ENCODE assay signal across 8 cellular contexts in the genomic region with DNA sequence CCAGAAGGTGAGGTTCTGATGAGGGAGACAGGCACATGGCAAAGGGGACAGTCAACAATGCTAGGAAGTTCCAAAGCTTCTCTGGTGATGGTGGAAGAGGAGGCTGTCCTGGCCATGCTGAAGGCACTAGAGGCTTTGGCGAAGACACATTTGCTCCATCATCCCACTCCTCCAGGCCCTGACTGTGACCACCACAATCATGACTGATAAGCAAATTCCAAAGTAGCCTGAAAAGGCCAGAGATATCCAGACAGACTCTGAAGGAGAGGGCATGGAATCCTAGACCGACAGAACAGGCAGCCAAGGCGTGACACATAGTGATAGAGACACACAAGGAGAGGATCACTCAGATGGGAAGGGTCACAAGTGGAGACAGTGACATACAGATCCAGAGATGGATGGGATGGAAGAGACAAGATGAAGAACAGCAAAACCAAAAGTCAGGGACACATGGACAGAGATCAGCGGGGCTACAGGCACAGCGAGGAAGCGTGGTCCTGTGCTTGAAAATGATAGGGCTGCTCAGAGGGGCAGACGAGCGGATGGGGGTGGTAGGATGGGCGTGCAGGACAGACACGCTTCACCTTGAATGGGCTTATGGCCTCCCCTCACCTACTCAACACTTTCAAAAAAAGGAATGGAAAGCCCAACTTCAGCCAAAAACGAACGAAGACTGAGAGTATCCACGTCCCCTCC. TPM values are rescaled to one million over a fixed set of nuclear protein-coding genes. Genes with fewer than 3 reads are reported as not detected.
DNase-seq lines count a peak whose midpoint lies in the region; FAIRE-seq and TF ChIP-seq lines count a peak whose summit lies in the region.

No MANE protein-coding gene starts in this region.

- H3K27me3 ChIP-seq in HUES64 (ENCODE audit: insufficient read depth, low read length) (no peaks in the 10 kb centered on the region), muscle layer of duodenum (ENCODE audit: low read depth, low read length) (no peaks in the 10 kb centered on the region), small intestine (ENCODE audit: control insufficient read depth in 2 of 2, insufficient read depth in 2 of 2, low read length in 2 of 2) (peaks cover 0 to 4% of the 10 kb centered on the region in 2 donors)

- FAIRE-seq in small intestine (lab: Jason Lieb, UNC): no peak

- H3K9me3 ChIP-seq in HUES64 (ENCODE audit: insufficient read depth, low read depth, low read length) (no peaks in the 10 kb centered on the region), muscle layer of duodenum (ENCODE audit: control insufficient read depth in 1 of 2, low read length in 2 of 2) (no peaks in the 10 kb centered on the region), small intestine (ENCODE audit: control insufficient read depth, low read depth) (no peaks in the 10 kb centered on the region)

- H3K4me1 ChIP-seq in HUES64 (ENCODE audit: insufficient read depth, low read length) (peaks cover 57% of the 10 kb centered on the region), muscle layer of duodenum (ENCODE audit: control insufficient read depth in 1 of 2, insufficient read depth in 2 of 2, low read length in 2 of 2) (peaks cover 0 to 11% of the 10 kb centered on the region in 2 donors), small intestine (ENCODE audit: control insufficient read depth in 2 of 2, insufficient read depth in 1 of 2, low read depth in 1 of 2, low read length in 1 of 2) (no peaks in the 10 kb centered on the region)

- 9% methylated on average over 13 of the region's 13 CpGs for WGBS in HUES64
- WGBS in small intestine, 3 donors: 53 to 69% (median 57%) methylated on average over 13 of the region's 13 CpGs

- peak overlapping the region; percentile 71; the same call in 1 of the 2 replicates for H3K27ac ChIP-seq in 22Rv1
- H3K27ac ChIP-seq in HUES64 (ENCODE audit: low read depth, low read length): peak overlapping the region; percentile 87; the same call in 1 of the 2 replicates
- H3K27ac ChIP-seq in coronary artery: no peak overlapping the region
- no peak overlapping the region for H3K27ac ChIP-seq in muscle layer of duodenum (ENCODE audit: low read length)
- no peak overlapping the region for H3K27ac ChIP-seq in small intestine (ENCODE audit: low read depth in 1 of 2, low read length in 1 of 2)

- H3K36me3 ChIP-seq in HUES64 (ENCODE audit: insufficient read depth, low read length): no peaks in the 10 kb centered on the region
- no peaks in the 10 kb centered on the region for H3K36me3 ChIP-seq in muscle layer of duodenum (ENCODE audit: control insufficient read depth in 1 of 2, insufficient read depth in 2 of 2, low read length in 2 of 2)
- H3K36me3 ChIP-seq in small intestine (ENCODE audit: control insufficient read depth in 2 of 2, insufficient read depth in 2 of 2, low read length in 2 of 2): no peaks in the 10 kb centered on the region

- peak overlapping the region; percentile 75 for H3K9ac ChIP-seq in HUES64 (ENCODE audit: low read depth, low read length)

- TF ChIP-seq CTCF in 22Rv1 (IDR thresholded peaks at IDR 0.05) (no peak), coronary artery (IDR thresholded peaks at IDR 0.05) (no peak)

- H3K4me3 ChIP-seq in HUES64 (ENCODE audit: low read length): peak overlapping the region; percentile 72
- H3K4me3 ChIP-seq in coronary artery: peak overlapping the region; percentile 76
- peak overlapping the region; percentile 89 for H3K4me3 ChIP-seq in muscle layer of duodenum (ENCODE audit: low read depth in 1 of 2, low read length in 2 of 2)
- H3K4me3 ChIP-seq in small intestine (ENCODE audit: low read depth in 1 of 2, low read length in 2 of 2): peak overlapping the region in 1 of 2 donors; percentile 71

- DNase-seq in coronary artery (ENCODE audit: low spot score) (no peak), DMS53 (lab: John Stamatoyannopoulos, UW) (no peak), small intestine (no peak), SK-N-DZ (ENCODE audit: low spot score) (no peak), LoVo (ENCODE audit: low spot score) (no peak)

RNA-seq across cellular contexts. Expression of gene ZFHX2, which starts 1.3 kb away (rescaled TPM):
- polyA plus RNA-seq in HUES64 (2013, experiment 1 of 2): 14.5 TPM
- 15.4 TPM for polyA plus RNA-seq in HUES64 (2013, experiment 2 of 2)
- polyA plus RNA-seq in small intestine: under 1 TPM in 1 of 3 donors, not detected in 2; 0.55 TPM
- 0.60 and 0.78 TPM in 2 replicates for polyA plus RNA-seq in SK-N-DZ (2014; cell fraction: cytosol; rRNA removed)
- 0.12 and 2.2 TPM in 2 replicates for polyA plus RNA-seq in SK-N-DZ (2014; cell fraction: nucleus; rRNA removed)

RNA-seq across cellular contexts. Expression of gene THTPA, which starts 5.8 kb away (rescaled TPM):
- 13.6 TPM for polyA plus RNA-seq in HUES64 (2013, experiment 1 of 2)
- 17.4 TPM for polyA plus RNA-seq in HUES64 (2013, experiment 2 of 2)
- polyA plus RNA-seq in small intestine: 10 to 100 TPM in 2 of 3 donors, 1 to 10 TPM in 1; 9.7 to 18.7 (median 12.3) TPM
- 28.8 and 33.0 TPM in 2 replicates for polyA plus RNA-seq in SK-N-DZ (2014; cell fraction: cytosol; rRNA removed)
- polyA plus RNA-seq in SK-N-DZ (2014; cell fraction: nucleus; rRNA removed): 19.2 and 20.1 TPM in 2 replicates

RNA-seq across cellular contexts. Expression of gene AP1G2, which starts 17.3 kb away (rescaled TPM):
- 36.2 TPM for polyA plus RNA-seq in HUES64 (2013, experiment 1 of 2)
- 41.1 TPM for polyA plus RNA-seq in HUES64 (2013, experiment 2 of 2)
- 100 to 1,000 TPM in 2 of 3 donors, 10 to 100 TPM in 1; 80.4 to 376 (median 195) TPM for polyA plus RNA-seq in small intestine
- 16.5 and 29.8 TPM in 2 replicates for polyA plus RNA-seq in SK-N-DZ (2014; cell fraction: cytosol; rRNA removed)
- 352 and 499 TPM in 2 replicates for polyA plus RNA-seq in SK-N-DZ (2014; cell fraction: nucleus; rRNA removed)

RNA-seq across cellular contexts. Expression of gene JPH4, which starts 28.3 kb away (rescaled TPM):
- polyA plus RNA-seq in HUES64 (2013, experiment 1 of 2): 13.9 TPM
- polyA plus RNA-seq in HUES64 (2013, experiment 2 of 2): 17.3 TPM
- 1 to 10 TPM in 2 of 3 donors, not detected in 1; 1.1 to 4.0 TPM for polyA plus RNA-seq in small intestine
- 22.3 and 34.8 TPM in 2 replicates for polyA plus RNA-seq in SK-N-DZ (2014; cell fraction: cytosol; rRNA removed)
- polyA plus RNA-seq in SK-N-DZ (2014; cell fraction: nucleus; rRNA removed): 32.7 and 37.2 TPM in 2 replicates

Comparison
In these comparisons a context has a peak if more than half of its experiments do, and no peak if none do; other contexts are left out.
1. H3K27ac ChIP-seq: peak in 22Rv1 (single experiment) and HUES64 (single experiment); none in coronary artery (0 of 2), muscle layer of duodenum (single experiment) and small intestine (0 of 2).